ENCODE assay signal across 21 cellular contexts in genomic region chr6:142156758-142157068, GRCh38. TPM values are rescaled to one million over a fixed set of nuclear protein-coding genes. Genes with fewer than 3 reads are reported as not detected.
"Had no signal": no experiment of that assay in that cellular context is flagged by ENCODE, and none has a peak within 500 bp of the region (broad histone marks: within the 10 kb centered on the region; RNA-seq: fewer than 3 reads in every experiment).

No MANE protein-coding gene starts in this region.

RNA-seq across cellular contexts. Expression of gene NMBR, which starts 9.8 kb away (rescaled TPM):
- total RNA-seq: activated naive CD4-positive, alpha-beta T cell treated with anti-CD3 and anti-CD28 coated beads for 36 hours; activated naive CD8-positive, alpha-beta T cell treated with anti-CD3 and anti-CD28 coated beads for 36 hours; body of pancreas; colonic mucosa; dermis microvascular lymphatic vessel endothelial cell; esophagus muscularis mucosa; foreskin keratinocyte; heart right ventricle; kidney epithelial cell; lower leg skin; mononuclear cell; psoas muscle; sigmoid colon; subcutaneous adipose tissue had no signal
- polyA plus RNA-seq: adrenal gland, aorta, cardiac muscle cell, foreskin keratinocyte, heart right ventricle, psoas muscle, sigmoid colon, small intestine had no signal

RNA-seq across cellular contexts. Expression of gene GJE1, which starts 24.0 kb away (rescaled TPM):
- total RNA-seq: activated naive CD4-positive, alpha-beta T cell treated with anti-CD3 and anti-CD28 coated beads for 36 hours; activated naive CD8-positive, alpha-beta T cell treated with anti-CD3 and anti-CD28 coated beads for 36 hours; adrenal gland; aorta; body of pancreas; cardiac muscle cell; colonic mucosa; dermis microvascular lymphatic vessel endothelial cell; esophagus muscularis mucosa; foreskin keratinocyte; heart right ventricle; kidney epithelial cell; lower leg skin; mononuclear cell; occipital lobe; psoas muscle; sigmoid colon; subcutaneous adipose tissue; thoracic aorta; uterus had no signal
- polyA plus RNA-seq: adrenal gland, aorta, cardiac muscle cell, foreskin keratinocyte, heart right ventricle, psoas muscle, sigmoid colon, small intestine had no signal
